In the genomic region with DNA sequence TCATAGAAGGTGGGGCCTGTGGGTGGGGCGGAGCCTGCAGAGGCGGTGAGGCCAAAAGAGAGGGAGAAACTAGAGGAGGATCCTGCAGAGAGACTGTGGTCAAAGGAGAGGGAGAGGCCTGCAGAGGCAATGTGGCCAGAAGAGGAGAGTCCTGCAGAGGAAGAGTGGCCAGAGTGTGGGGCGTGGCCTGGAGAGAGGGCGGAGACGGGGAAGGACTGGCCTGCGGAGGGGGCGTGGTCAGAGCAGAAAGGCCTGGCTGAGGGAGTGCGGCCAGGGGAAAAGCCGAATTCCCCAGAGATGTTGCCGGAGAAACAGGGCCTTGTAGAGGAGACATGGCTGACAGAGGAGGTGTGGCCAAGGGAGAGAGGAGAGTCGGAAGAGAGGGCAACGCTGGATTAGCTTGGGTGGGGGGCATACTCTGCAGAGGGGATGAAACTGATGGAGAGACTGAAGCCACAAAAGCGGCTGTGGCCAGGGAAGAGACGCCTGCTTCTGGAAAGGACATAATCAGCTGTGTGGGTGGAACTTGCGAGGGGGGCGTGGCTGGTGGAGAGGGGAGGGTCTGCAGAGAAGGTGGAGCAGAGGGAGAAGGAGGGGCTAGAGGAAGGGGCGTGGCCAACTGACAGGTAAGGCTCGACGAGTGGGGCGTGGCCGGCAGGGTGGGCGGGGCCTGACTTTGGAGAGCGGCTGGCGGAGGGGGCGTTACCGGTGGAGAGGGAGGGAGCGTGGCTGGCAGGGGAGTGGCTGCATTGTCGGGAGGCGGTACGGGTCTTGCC, we compare ENCODE assay signal across 8 cellular contexts. TPM values are rescaled to one million over a fixed set of nuclear protein-coding genes. Genes with fewer than 3 reads are reported as not detected.
A peak's percentile ranks its signal among the peaks of the same experiment; 100 is the strongest.
DNase-seq lines count a peak whose midpoint lies in the region; TF ChIP-seq lines count a peak whose summit lies in the region.

No MANE protein-coding gene starts in this region.

- DNase-seq in AG04450 (ENCODE audit: low read depth, low spot score) (peak; percentile 70), HAP-1 (ENCODE audit: low spot score in 2 of 2) (peak; percentile 92 to 100), NT2/D1 (ENCODE audit: low read depth, low spot score) (peak; percentile 96), endodermal cell (peak; percentile 100), NCI-H1694 (lab: John Stamatoyannopoulos, UW) (no peak)
- peak; percentile 59 for DNase-seq in activated CD8-positive, alpha-beta memory T cell treated with anti-CD3 and anti-CD28 coated beads, Interleukin-2, amount 50 U/mL, for 1 hour (ENCODE audit: extremely low read depth)
- DNase-seq in stimulated activated CD8-positive, alpha-beta memory T cell treated with anti-CD3 and anti-CD28 coated beads, Interleukin-15, amount 100 ng/mL, for 4 hours (ENCODE audit: low read depth in 2 of 2): peak; percentile 40 to 61

- H3K4me1 Mint-ChIP-seq in endodermal cell: peaks cover 3% of the 10 kb centered on the region

- peaks cover 32% of the 10 kb centered on the region for H3K27me3 ChIP-seq in AG04450 (ENCODE audit: control insufficient read depth, insufficient read depth, low read length)
- H3K27me3 ChIP-seq in HAP-1 (ENCODE audit: low read depth): no peaks in the 10 kb centered on the region
- peaks cover 46% of the 10 kb centered on the region for H3K27me3 ChIP-seq in NT2/D1 (ENCODE audit: insufficient read depth, insufficient read length)
- peaks cover 23% of the 10 kb centered on the region for H3K27me3 ChIP-seq in endodermal cell (ENCODE audit: control insufficient read depth, insufficient read depth, low read length, poor library complexity, severe bottlenecking)

- peaks cover 1% of the 10 kb centered on the region for H3K9me3 Mint-ChIP-seq in endodermal cell

- H3K9ac ChIP-seq in NT2/D1 (ENCODE audit: insufficient read length, low read depth) (peak overlapping the region; percentile 66), endodermal cell (ENCODE audit: extremely low read depth, low read length, poor library complexity, severe bottlenecking) (no peak overlapping the region)

- peaks cover 68% of the 10 kb centered on the region for H3K27me3 Mint-ChIP-seq in endodermal cell (ENCODE audit: insufficient read depth)

- TF ChIP-seq CTCF in AG04450 (IDR thresholded peaks at IDR 0.05; ENCODE audit: low read depth, low read length): no peak
- no peak for TF ChIP-seq CTCF in endodermal cell (conservative IDR thresholded peaks at IDR 0.05)

- WGBS in endodermal cell (ENCODE audit: insufficient coverage in 1 of 2, insufficient read length in 1 of 2), 2 experiments: 5 to 11% methylated on average over 17 to 30 of the region's 30 CpGs
- 7% methylated on average over 28 to 29 of the region's 30 CpGs for WGBS in mesodermal cell (ENCODE audit: insufficient coverage in 2 of 2), 2 experiments

- H3K36me3 ChIP-seq in HAP-1 (replicated peaks) (0 out of 2 replicates have a peak, but pooled peaks cover 4% of the 10 kb centered on the region), NT2/D1 (ENCODE audit: insufficient read depth, insufficient read length, low read length) (no peaks in the 10 kb centered on the region), endodermal cell (ENCODE audit: control insufficient read depth, insufficient read depth, low read length) (no peaks in the 10 kb centered on the region), mesodermal cell (ENCODE audit: control insufficient read depth, insufficient read depth, low read length) (no peaks in the 10 kb centered on the region)

- H3K27ac ChIP-seq in AG04450 (ENCODE audit: low read depth, low read length) (peak overlapping the region; percentile 39), endodermal cell (ENCODE audit: low read depth, low read length) (peak overlapping the region; percentile 94), mesodermal cell (ENCODE audit: low read depth, low read length, severe bottlenecking) (peak overlapping the region; percentile 91)

- POLR2A ChIA-PET in AG04450 (lab: Yijun Ruan, JAX): interaction anchor here (0.5 to 0.8 kb wide), 2 partner anchors 20 to 32 kb away, joined by 3 read pairs; a partner anchor contains a TSS

- in situ Hi-C loops in HAP-1 (cut with MboI; ENCODE audit: low sequenced_read_pairs): no loop called here

- H3K9me3 ChIP-seq in AG04450 (ENCODE audit: control insufficient read depth, insufficient read depth, low read length) (peaks cover 4% of the 10 kb centered on the region; the same call in 1 of the 2 replicates), HAP-1 (no peaks in the 10 kb centered on the region), NT2/D1 (ENCODE audit: insufficient read depth, low read length) (no peaks in the 10 kb centered on the region), endodermal cell (ENCODE audit: control insufficient read depth, low read length) (no peaks in the 10 kb centered on the region), mesodermal cell (ENCODE audit: control insufficient read depth, low read length) (no peaks in the 10 kb centered on the region)

- peak overlapping the region; percentile 95 for H3K27ac Mint-ChIP-seq in endodermal cell

- CTCF ChIA-PET in AG04450 (lab: Charles Lee): interaction anchor here (0.6 kb wide), 1 partner anchor 19 kb away, joined by 3 read pairs; no protein-coding TSS in a partner anchor

- H3K4me3 Mint-ChIP-seq in endodermal cell: peak overlapping the region; percentile 36

- H3K4me1 ChIP-seq in HAP-1: peaks cover 37% of the 10 kb centered on the region
- H3K4me1 ChIP-seq in NT2/D1 (ENCODE audit: insufficient read depth, insufficient read length): peaks cover 19% of the 10 kb centered on the region
- H3K4me1 ChIP-seq in endodermal cell (ENCODE audit: control insufficient read depth, insufficient read depth, low read length): no peaks in the 10 kb centered on the region
- H3K4me1 ChIP-seq in mesodermal cell (ENCODE audit: control insufficient read depth, insufficient read depth, low read length, poor library complexity, severe bottlenecking): peaks cover 10% of the 10 kb centered on the region

- H3K4me3 ChIP-seq in AG04450 (ENCODE audit: low read depth, low read length): peak overlapping the region; percentile 51
- H3K4me3 ChIP-seq in HAP-1: peak overlapping the region; percentile 12
- H3K4me3 ChIP-seq in NT2/D1 (ENCODE audit: insufficient read length, low read depth): peak overlapping the region; percentile 43
- H3K4me3 ChIP-seq in endodermal cell (ENCODE audit: low read length): no peak overlapping the region
- H3K4me3 ChIP-seq in mesodermal cell (ENCODE audit: extremely low read depth, insufficient read depth, low read length, poor library complexity, severe bottlenecking): peak overlapping the region; percentile 20

- no peaks in the 10 kb centered on the region for H3K36me3 Mint-ChIP-seq in endodermal cell (ENCODE audit: low read depth)

RNA-seq across cellular contexts. Expression of a gene that starts 2.5 kb away (rescaled TPM):
- not detected in 2 replicates for polyA plus RNA-seq in AG04450 (2011; rRNA removed)
- polyA minus RNA-seq in AG04450 (2011; rRNA and poly(A)+ RNA removed): not detected in 2 replicates
- total RNA-seq in endodermal cell: 10 to 100 TPM in 1 of 2 donors, 1 to 10 TPM in 1; 9.5 to 20.2 TPM
- 32.1 TPM for polyA plus RNA-seq in endodermal cell (2013, experiment 1 of 2)
- polyA plus RNA-seq in endodermal cell (2013, experiment 2 of 2): 29.5 TPM
- 3.1 TPM for polyA plus RNA-seq in mesodermal cell (2013, experiment 1 of 2)
- 2.1 TPM for polyA plus RNA-seq in mesodermal cell (2013, experiment 2 of 2)

RNA-seq across cellular contexts. Expression of a gene that starts 16.6 kb away (rescaled TPM):
- polyA plus RNA-seq in AG04450 (2011; rRNA removed): 4.1 and 4.7 TPM in 2 replicates
- 5.8 TPM in 2 replicates for polyA minus RNA-seq in AG04450 (2011; rRNA and poly(A)+ RNA removed)
- 1 to 10 TPM; 2.8 to 3.4 TPM for total RNA-seq in endodermal cell
- 0.68 TPM for polyA plus RNA-seq in endodermal cell (2013, experiment 1 of 2)
- 1.2 TPM for polyA plus RNA-seq in endodermal cell (2013, experiment 2 of 2)
- 2.7 TPM for polyA plus RNA-seq in mesodermal cell (2013, experiment 1 of 2)
- 2.3 TPM for polyA plus RNA-seq in mesodermal cell (2013, experiment 2 of 2)

RNA-seq across cellular contexts. Expression of a gene that starts 32.0 kb away (rescaled TPM):
- 5.6 and 6.2 TPM in 2 replicates for polyA plus RNA-seq in AG04450 (2011; rRNA removed)
- polyA minus RNA-seq in AG04450 (2011; rRNA and poly(A)+ RNA removed): 9.0 and 9.8 TPM in 2 replicates
- total RNA-seq in endodermal cell: 10 to 100 TPM; 33.4 to 40.0 TPM
- 34.8 TPM for polyA plus RNA-seq in endodermal cell (2013, experiment 1 of 2)
- 32.3 TPM for polyA plus RNA-seq in endodermal cell (2013, experiment 2 of 2)
- polyA plus RNA-seq in mesodermal cell (2013, experiment 1 of 2): 29.5 TPM
- 25.5 TPM for polyA plus RNA-seq in mesodermal cell (2013, experiment 2 of 2)

RNA-seq across cellular contexts. Expression of a gene that starts 41.7 kb away (rescaled TPM):
- polyA plus RNA-seq in AG04450 (2011; rRNA removed): 6.7 and 9.1 TPM in 2 replicates
- 9.6 and 20.1 TPM in 2 replicates for polyA minus RNA-seq in AG04450 (2011; rRNA and poly(A)+ RNA removed)
- total RNA-seq in endodermal cell: 1 to 10 TPM; 6.4 to 9.2 TPM
- 14.6 TPM for polyA plus RNA-seq in endodermal cell (2013, experiment 1 of 2)
- polyA plus RNA-seq in endodermal cell (2013, experiment 2 of 2): 12.3 TPM
- polyA plus RNA-seq in mesodermal cell (2013, experiment 1 of 2): 14.9 TPM
- polyA plus RNA-seq in mesodermal cell (2013, experiment 2 of 2): 9.8 TPM

RNA-seq across cellular contexts. Expression of a gene that starts 42.9 kb away (rescaled TPM):
- polyA plus RNA-seq in AG04450 (2011; rRNA removed): 0.88 TPM in 1 of 2 replicates, not detected in the other
- polyA minus RNA-seq in AG04450 (2011; rRNA and poly(A)+ RNA removed): not detected in 2 replicates
- 1 to 10 TPM in 1 of 2 donors, under 1 TPM in 1; 0.84 to 2.2 TPM for total RNA-seq in endodermal cell
- 1.3 TPM for polyA plus RNA-seq in endodermal cell (2013, experiment 1 of 2)
- 0.58 TPM for polyA plus RNA-seq in endodermal cell (2013, experiment 2 of 2)
- 3.5 TPM for polyA plus RNA-seq in mesodermal cell (2013, experiment 1 of 2)
- polyA plus RNA-seq in mesodermal cell (2013, experiment 2 of 2): 1.6 TPM

Comparison
In these comparisons a context has a peak if more than half of its experiments do, and no peak if none do; other contexts are left out.
1. H3K27ac ChIP-seq: peak in every context shown above with its lines; median percentile 94 in endodermal cell; 91 in mesodermal cell; 39 in AG04450.